In genomic region chr20:35929301-35929700, GRCh38 we compare ENCODE assay signal across 23 cellular contexts. TPM values are rescaled to one million over a fixed set of nuclear protein-coding genes. Genes with fewer than 3 reads are reported as not detected.
"Had no signal": no experiment of that assay in that cellular context is flagged by ENCODE, and none has a peak within 500 bp of the region (broad histone marks: within the 10 kb centered on the region; RNA-seq: fewer than 3 reads in every experiment).

No MANE protein-coding gene starts in this region.

- H3K4me3 ChIP-seq: esophagus muscularis mucosa, gastroesophageal sphincter, heart left ventricle, hepatocyte, lower lobe of right lung, pancreas, right lobe of liver, stomach, thyroid gland had no signal

- ATAC-seq: effector memory CD8-positive, alpha-beta T cell; foreskin keratinocyte; gastroesophageal sphincter; heart left ventricle; left ventricle myocardium superior; lower lobe of right lung; natural killer cell treated with Interleukin-12 subunit alpha and Interleukin-12 subunit beta and Interleukin-15 and Interleukin-18, amount 100 ng/mL, for 72 hours; pancreas; right lobe of liver had no signal

- H3K27me3 ChIP-seq: esophagus muscularis mucosa, foreskin keratinocyte, gastroesophageal sphincter, heart left ventricle, hepatocyte, neutrophil, pancreas, right lobe of liver, stomach, thyroid gland had no signal

- H3K27ac ChIP-seq: epithelial cell of prostate, esophagus muscularis mucosa, foreskin keratinocyte, gastroesophageal sphincter, heart left ventricle, hepatocyte, lower lobe of right lung, neutrophil, pancreas, right lobe of liver, stomach, thyroid gland had no signal

- H3K4me3 Mint-ChIP-seq: effector memory CD8-positive, alpha-beta T cell; natural killer cell treated with Interleukin-12 subunit alpha and Interleukin-12 subunit beta and Interleukin-15 and Interleukin-18, amount 100 ng/mL, for 72 hours; neural crest cell; type B pancreatic cell had no signal

- H3K27ac Mint-ChIP-seq: type B pancreatic cell had no signal

- H3K4me1 Mint-ChIP-seq: neural crest cell had no signal

- H3K4me1 ChIP-seq: esophagus muscularis mucosa, foreskin keratinocyte, gastroesophageal sphincter, heart left ventricle, lower lobe of right lung, pancreas, right lobe of liver, stomach, thyroid gland had no signal

- H3K9me3 ChIP-seq: esophagus muscularis mucosa, gastroesophageal sphincter, heart left ventricle, lower lobe of right lung, neutrophil, pancreas, right lobe of liver, stomach, thyroid gland had no signal

- DNase-seq: cerebellar nuclear complex; cortex of kidney; effector memory CD8-positive, alpha-beta T cell; foreskin keratinocyte; heart left ventricle; left ventricle myocardium superior; lower lobe of right lung; pancreas; right lobe of liver; small intestine; stimulated activated CD4-positive, alpha-beta T cell treated with anti-CD3 and anti-CD28 coated beads, Interleukin-15, amount 100 ng/mL, for 24 hours; stimulated activated CD4-positive, alpha-beta T cell treated with anti-CD3 and anti-CD28 coated beads, Interleukin-2, amount 100 ng/mL, for 48 hours; stimulated activated naive CD4-positive, alpha-beta T cell treated with Interleukin-2 at 50 U/mL for 16 hours; stomach; thyroid gland had no signal

- H3K27me3 Mint-ChIP-seq: effector memory CD8-positive, alpha-beta T cell; natural killer cell treated with Interleukin-12 subunit alpha and Interleukin-12 subunit beta and Interleukin-15 and Interleukin-18, amount 100 ng/mL, for 72 hours; type B pancreatic cell had no signal

- H3K9me3 Mint-ChIP-seq: effector memory CD8-positive, alpha-beta T cell; natural killer cell treated with Interleukin-12 subunit alpha and Interleukin-12 subunit beta and Interleukin-15 and Interleukin-18, amount 100 ng/mL, for 72 hours; neural crest cell; type B pancreatic cell had no signal

RNA-seq across cellular contexts. Expression of gene CNBD2, which starts 39.1 kb away (rescaled TPM):
- polyA plus RNA-seq: hepatocyte had no signal
